ENCODE assay signal across 1 cellular context in genomic region chr17:74873036-74873873, GRCh38.
A peak's percentile ranks its signal among the peaks of the same experiment; 100 is the strongest.
TF ChIP-seq lines count a peak whose summit lies in the region.

No MANE protein-coding gene starts in this region.

TF ChIP-seq in GM12878, 131 proteins besides CTCF, POLR2A, EP300 and RAD21 (continued from another document and continues in another):
- TF ChIP-seq ZBTB4 (CRISPR knock-in tag; IDR thresholded peaks at IDR 0.05) (no peak), IKZF2 (IDR thresholded peaks at IDR 0.05) (peak; percentile 80 to 91), BHLHE40 (IDR thresholded peaks at IDR 0.05; ENCODE audit: borderline replicate concordance in 1 of 2, low read depth in 2 of 2, low read length in 1 of 2) (peak in 1 of 2 experiments; percentile 70; a peak in 1 of 4 replicates), E2F8 (IDR thresholded peaks at IDR 0.05; ENCODE audit: low read depth, partially characterized antibody) (peak; percentile 97), LARP7 (IDR thresholded peaks at IDR 0.05) (no peak), SIN3A (IDR thresholded peaks at IDR 0.05; ENCODE audit: low read depth, low read length) (peak; percentile 84; the same call in 1 of the 2 replicates), MAX (IDR thresholded peaks at IDR 0.05; ENCODE audit: low read depth, low read length) (peak; percentile 93), GABPA (IDR thresholded peaks at IDR 0.05; ENCODE audit: low read depth) (no peak), ZNF622 (IDR thresholded peaks at IDR 0.05) (no peak), ZBTB11 (CRISPR knock-in tag; IDR thresholded peaks at IDR 0.05) (0 out of 2 replicates have a peak, but pooled peaks have one; percentile 20), NRF1 (conservative IDR thresholded peaks at IDR 0.05; ENCODE audit: low read depth, low read length) (no peak), ZNF217 (IDR thresholded peaks at IDR 0.05) (no peak), ZNF384 (IDR thresholded peaks at IDR 0.05; ENCODE audit: borderline replicate concordance, low read depth, low read length) (no peak), BACH1 (IDR thresholded peaks at IDR 0.05; ENCODE audit: borderline replicate concordance) (peak; percentile 56; the same call in 1 of the 2 replicates), NKRF (conservative IDR thresholded peaks at IDR 0.05) (peak; percentile 79), CBX3 (IDR thresholded peaks at IDR 0.05; ENCODE audit: borderline replicate concordance, low read depth) (no peak), NBN (IDR thresholded peaks at IDR 0.05) (peak; percentile 93), USF1 (IDR thresholded peaks at IDR 0.05; ENCODE audit: borderline replicate concordance, extremely low read length, insufficient read depth, low read depth, low read length) (peak; percentile 94), CHD1 (IDR thresholded peaks at IDR 0.05; ENCODE audit: low read depth, low read length) (no peak), BCL11A (IDR thresholded peaks at IDR 0.05; ENCODE audit: low read depth, low read length) (no peak), SIX5 (IDR thresholded peaks at IDR 0.05; ENCODE audit: low read depth, low read length, severe bottlenecking) (peak; percentile 56), SP1 (IDR thresholded peaks at IDR 0.05; ENCODE audit: low read depth, low read length) (peak; percentile 97), POLR2AphosphoS5 (IDR thresholded peaks at IDR 0.05; ENCODE audit: low read length) (peak; percentile 96), SMAD1 (IDR thresholded peaks at IDR 0.05; ENCODE audit: low read depth, partially characterized antibody) (peak; percentile 81), BCL3 (IDR thresholded peaks at IDR 0.05; ENCODE audit: borderline replicate concordance, insufficient read depth, low read depth, low read length, poor library complexity, severe bottlenecking) (no peak), RCOR1 (conservative IDR thresholded peaks at IDR 0.05; ENCODE audit: low read depth, low read length) (no peak), SKIL (IDR thresholded peaks at IDR 0.05; ENCODE audit: low read depth, poor library complexity, severe bottlenecking) (peak; percentile 62), ATF2 (IDR thresholded peaks at IDR 0.05; ENCODE audit: low read length) (no peak), FOXM1 (IDR thresholded peaks at IDR 0.05; ENCODE audit: low read depth, low read length) (no peak), ATF3 (IDR thresholded peaks at IDR 0.05; ENCODE audit: borderline replicate concordance, extremely low read depth, low read depth, low read length) (peak; percentile 96), STAT3 (IDR thresholded peaks at IDR 0.05; ENCODE audit: low read depth, low read length) (no peak), CEBPZ (IDR thresholded peaks at IDR 0.05; ENCODE audit: low read depth, low read length) (no peak), MTA3 (IDR thresholded peaks at IDR 0.05; ENCODE audit: borderline replicate concordance, low read length) (no peak), CEBPB (IDR thresholded peaks at IDR 0.05; ENCODE audit: borderline replicate concordance in 1 of 2, low read depth in 2 of 2, low read length in 2 of 2) (no peak), EZH2 (IDR thresholded peaks at IDR 0.05; ENCODE audit: borderline replicate concordance, control insufficient read depth, low read depth, low read length) (no peak)
